In the genomic region with DNA sequence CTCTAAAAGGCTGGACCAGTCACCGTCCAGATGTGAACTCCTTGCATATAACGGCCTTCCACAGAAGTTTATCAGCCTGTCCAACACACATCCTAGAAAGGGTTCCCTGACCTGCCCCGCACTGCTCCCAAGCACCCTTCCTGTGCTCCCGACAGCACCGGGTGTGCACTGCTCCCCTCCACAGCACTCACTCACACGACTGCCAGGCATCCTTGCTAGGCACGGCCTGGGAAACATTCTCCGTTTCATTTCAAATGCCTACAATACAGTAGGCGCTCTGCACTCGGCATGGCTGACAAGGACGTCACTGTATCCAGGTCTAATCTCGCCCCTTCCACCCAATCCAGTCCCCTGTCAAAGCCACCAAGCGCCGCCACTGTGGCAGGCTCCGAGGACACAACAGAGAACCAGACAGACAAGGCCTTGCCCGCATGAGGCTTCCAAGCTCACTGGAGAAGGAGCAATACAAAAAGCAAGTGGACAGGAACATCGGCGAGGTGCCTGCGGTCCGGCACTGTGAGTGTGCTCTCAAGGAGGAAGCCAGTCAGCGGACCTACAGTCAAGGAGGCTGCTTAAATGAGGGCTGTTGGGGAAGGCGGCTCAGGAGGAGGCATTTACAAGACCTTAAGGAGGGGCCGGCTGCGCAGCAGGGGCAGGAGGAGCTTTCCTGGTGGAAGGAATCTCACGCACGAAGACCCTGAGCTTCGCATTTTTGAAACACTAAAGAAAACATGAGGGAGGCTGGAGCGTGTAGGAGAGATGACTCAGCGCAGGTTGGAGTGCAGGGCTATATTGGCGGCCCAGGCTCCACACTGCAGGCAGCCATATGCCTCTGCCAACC, we compare ENCODE assay signal across 10 cellular contexts. TPM values are rescaled to one million over a fixed set of nuclear protein-coding genes. Genes with fewer than 3 reads are reported as not detected.
DNase-seq lines count a peak whose midpoint lies in the region; ATAC-seq, FAIRE-seq and TF ChIP-seq lines count a peak whose summit lies in the region.
"Had no signal": no experiment of that assay in that cellular context is flagged by ENCODE, and none has a peak within 500 bp of the region (broad histone marks: within the 10 kb centered on the region; RNA-seq: fewer than 3 reads in every experiment).

No MANE protein-coding gene starts in this region.

- peaks cover 10% of the 10 kb centered on the region for H3F3A ChIP-seq in neural progenitor cell (ENCODE audit: low read depth)

- peak overlapping the region; percentile 82 for H3K9ac ChIP-seq in BLaER1
- no peak overlapping the region for H3K9ac ChIP-seq in SK-N-MC (ENCODE audit: insufficient read length)
- no peak overlapping the region for H3K9ac ChIP-seq in neural progenitor cell

- peaks cover 11% of the 10 kb centered on the region for H3K27me3 Mint-ChIP-seq in neural progenitor cell (ENCODE audit: insufficient read depth, low read depth)

- intact Hi-C loops in left ventricle myocardium inferior (cut with micrococcal nuclease), result no loop called here
- intact Hi-C loops in mucosa of descending colon (cut with DNase I, micrococcal nuclease), result no loop called here

- no peak overlapping the region for H2AFZ ChIP-seq in neural progenitor cell (replicated peaks)

- H3K27ac Mint-ChIP-seq in neural progenitor cell, result peak overlapping the region; percentile 38

- TF ChIP-seq CTCF in left ventricle myocardium inferior (IDR thresholded peaks at IDR 0.05; ENCODE audit: borderline replicate concordance) (no peak), neural progenitor cell (IDR thresholded peaks at IDR 0.05) (no peak), mucosa of descending colon (IDR thresholded peaks at IDR 0.05) (no peak)

- H3K9me3 Mint-ChIP-seq in neural progenitor cell, result peaks cover 24% of the 10 kb centered on the region

- H3K4me3 ChIP-seq in BLaER1, result peak overlapping the region; percentile 60
- H3K4me3 ChIP-seq in SK-N-MC, result no peak overlapping the region
- peak overlapping the region; percentile 34 for H3K4me3 ChIP-seq in left ventricle myocardium inferior
- H3K4me3 ChIP-seq in neural progenitor cell, result no peak overlapping the region
- H3K4me3 ChIP-seq in small intestine (ENCODE audit: low read depth in 1 of 2, low read length in 2 of 2), result no peak overlapping the region
- H3K4me3 ChIP-seq in mucosa of descending colon, result no peak overlapping the region
- H3K4me3 ChIP-seq: thoracic aorta had no signal

- WGBS in small intestine, 3 donors, result 93 to 97% (median 95%) methylated on average over 30 of the region's 30 CpGs

- H3K27me3 ChIP-seq in BLaER1 (no peaks in the 10 kb centered on the region), left ventricle myocardium inferior (ENCODE audit: low read depth) (no peaks in the 10 kb centered on the region), neural progenitor cell (no peaks in the 10 kb centered on the region), small intestine (ENCODE audit: control insufficient read depth in 2 of 2, insufficient read depth in 2 of 2, low read length in 2 of 2) (no peaks in the 10 kb centered on the region)

- H4K20me1 ChIP-seq in BLaER1 (peaks cover 13% of the 10 kb centered on the region; the same call in 1 of the 2 replicates), neural progenitor cell (ENCODE audit: low read depth) (peaks cover 16% of the 10 kb centered on the region)

- no peak for ATAC-seq in mucosa of descending colon

- FAIRE-seq in small intestine (lab: Jason Lieb, UNC), result no peak

- H3K4me3 Mint-ChIP-seq in neural progenitor cell, result no peak overlapping the region

- no peak for DNase-seq in SK-N-MC (ENCODE audit: low read depth, low spot score)
- no peak for DNase-seq in left ventricle myocardium inferior
- DNase-seq in neural progenitor cell (ENCODE audit: low spot score), result peak; percentile 48
- no peak for DNase-seq in small intestine
- no peak for DNase-seq in T1000 (lab: John Stamatoyannopoulos, UW)
- DNase-seq in mucosa of descending colon, result no peak
- no peak for DNase-seq in NCI-H2227 treated with DMSO at 0.1 percent for 48 hours (lab: John Stamatoyannopoulos, UW)
- DNase-seq: NCI-H82 had no signal

- H3K4me1 ChIP-seq in BLaER1 (peaks cover 100% of the 10 kb centered on the region), left ventricle myocardium inferior (peaks cover 80% of the 10 kb centered on the region), neural progenitor cell (peaks cover 18% of the 10 kb centered on the region), small intestine (ENCODE audit: control insufficient read depth in 2 of 2, insufficient read depth in 1 of 2, low read depth in 1 of 2, low read length in 1 of 2) (peaks cover 0 to 3% of the 10 kb centered on the region in 2 donors), mucosa of descending colon (ENCODE audit: low read depth) (peaks cover 4% of the 10 kb centered on the region)

- peaks cover 46% of the 10 kb centered on the region for H3K36me3 Mint-ChIP-seq in neural progenitor cell

- H3K79me2 ChIP-seq in neural progenitor cell (ENCODE audit: low read depth), result peaks cover 98% of the 10 kb centered on the region

- H3K4me1 Mint-ChIP-seq in neural progenitor cell, result peaks cover 15% of the 10 kb centered on the region

- H3K36me3 ChIP-seq in BLaER1 (peaks cover 9% of the 10 kb centered on the region; the same call in 1 of the 2 replicates), SK-N-MC (ENCODE audit: insufficient read depth, low read length) (no peaks in the 10 kb centered on the region; the same call in 1 of the 2 replicates), left ventricle myocardium inferior (no peaks in the 10 kb centered on the region), neural progenitor cell (no peaks in the 10 kb centered on the region), small intestine (ENCODE audit: control insufficient read depth in 2 of 2, insufficient read depth in 2 of 2, low read length in 2 of 2) (no peaks in the 10 kb centered on the region), mucosa of descending colon (ENCODE audit: low read depth) (no peaks in the 10 kb centered on the region)
- H3K36me3 ChIP-seq: thoracic aorta had no signal

- H3K4me2 ChIP-seq in BLaER1, result peak overlapping the region; percentile 89
- no peak overlapping the region for H3K4me2 ChIP-seq in neural progenitor cell

- H3K9me3 ChIP-seq in BLaER1 (no peaks in the 10 kb centered on the region), SK-N-MC (ENCODE audit: low read depth, low read length) (no peaks in the 10 kb centered on the region), left ventricle myocardium inferior (replicated peaks) (no peaks in the 10 kb centered on the region), neural progenitor cell (ENCODE audit: low read depth) (no peaks in the 10 kb centered on the region), small intestine (ENCODE audit: control insufficient read depth, low read depth) (no peaks in the 10 kb centered on the region), mucosa of descending colon (no peaks in the 10 kb centered on the region)
- H3K9me3 ChIP-seq: thoracic aorta had no signal

- H3K27ac ChIP-seq in BLaER1, result peak overlapping the region; percentile 91
- peak overlapping the region; percentile 22; the same call in 1 of the 2 replicates for H3K27ac ChIP-seq in SK-N-MC
- peak overlapping the region; percentile 84 for H3K27ac ChIP-seq in left ventricle myocardium inferior (replicated peaks)
- H3K27ac ChIP-seq in neural progenitor cell, result no peak overlapping the region
- peak overlapping the region in 1 of 2 donors; percentile 9 for H3K27ac ChIP-seq in small intestine (ENCODE audit: low read depth in 1 of 2, low read length in 1 of 2)
- H3K27ac ChIP-seq: thoracic aorta had no signal

RNA-seq across cellular contexts. Expression of gene GNA12, which starts 29.2 kb away (rescaled TPM):
- total RNA-seq in left ventricle myocardium inferior (43.0 TPM), neural progenitor cell (ENCODE audit: low replicate concordance) (32.2 and 34.7 TPM in 2 replicates), mucosa of descending colon (10 to 100 TPM; 21.7 to 57.7 (median 25.7) TPM)
- polyA plus RNA-seq in small intestine, result 10 to 100 TPM in 1 of 3 donors, 1 to 10 TPM in 2; 3.4 to 19.2 (median 9.7) TPM

Comparison
In these comparisons a context has a peak if more than half of its experiments do, and no peak if none do; other contexts are left out.
1. H3K4me3 ChIP-seq: peak in BLaER1 (single experiment) and left ventricle myocardium inferior (single experiment); none in SK-N-MC (single experiment), neural progenitor cell (single experiment), small intestine (0 of 2) and mucosa of descending colon (single experiment).